13 cellular contexts compared by ENCODE assay signal in genomic region chr10:72000073-72001025, GRCh38. TPM values are rescaled to one million over a fixed set of nuclear protein-coding genes. Genes with fewer than 3 reads are reported as not detected.
DNase-seq lines count a peak whose midpoint lies in the region; ATAC-seq and TF ChIP-seq lines count a peak whose summit lies in the region.
"Had no signal": no experiment of that assay in that cellular context is flagged by ENCODE, and none has a peak within 500 bp of the region (broad histone marks: within the 10 kb centered on the region; RNA-seq: fewer than 3 reads in every experiment).

No MANE protein-coding gene starts in this region.

- H3K4me2 ChIP-seq in smooth muscle cell: peak overlapping the region; percentile 77

- peaks cover 55 to 62% of the 10 kb centered on the region in 2 donors for H3K4me1 ChIP-seq in adrenal gland (replicated peaks in 1 of 2)
- H3K4me1 ChIP-seq in lower lobe of right lung: peaks cover 44% of the 10 kb centered on the region
- peaks cover 12% of the 10 kb centered on the region for H3K4me1 ChIP-seq in smooth muscle cell (ENCODE audit: low read depth)

- peaks cover 32% of the 10 kb centered on the region for H4K20me1 ChIP-seq in smooth muscle cell (ENCODE audit: low read depth)

- peaks cover 3% of the 10 kb centered on the region for H3F3A ChIP-seq in smooth muscle cell (ENCODE audit: low read depth)

- ATAC-seq in lower lobe of right lung: no peak
- no peak for ATAC-seq in GM18502 (IDR thresholded peaks at IDR 0.05; ENCODE audit: poor library complexity, unreplicated experiment)
- ATAC-seq in HG02571 (IDR thresholded peaks at IDR 0.05; ENCODE audit: unreplicated experiment): no peak

- H3K4me3 ChIP-seq in adrenal gland: no peak overlapping the region
- no peak overlapping the region for H3K4me3 ChIP-seq in lower lobe of right lung
- H3K4me3 ChIP-seq in smooth muscle cell: no peak overlapping the region

- peak; percentile 70 for DNase-seq in DMS 273 (lab: John Stamatoyannopoulos, UW; ENCODE audit: unreplicated experiment)
- no peak for DNase-seq in adrenal gland
- no peak for DNase-seq in lower lobe of right lung
- DNase-seq in smooth muscle cell (lab: John Stamatoyannopoulos, UW; ENCODE audit: unreplicated experiment): no peak
- no peak for DNase-seq in NCI-H1048 (lab: John Stamatoyannopoulos, UW)
- DNase-seq in CD1c-positive myeloid dendritic cell (ENCODE audit: extremely low spot score): no peak
- DNase-seq: activated CD4-positive, alpha-beta T cell treated with anti-CD3 and anti-CD28 coated beads for 48 hours; activated gamma-delta T cell; NCI-H1417 treated with DMSO at 0.1 percent for 48 hours; NCI-H774 had no signal

- H3K79me2 ChIP-seq in smooth muscle cell (ENCODE audit: low read depth): peaks cover 27% of the 10 kb centered on the region

- H3K36me3 ChIP-seq in adrenal gland (replicated peaks in 1 of 2) (no peaks in the 10 kb centered on the region), lower lobe of right lung (no peaks in the 10 kb centered on the region), smooth muscle cell (ENCODE audit: low read depth) (no peaks in the 10 kb centered on the region)

- intact Hi-C loops in adrenal gland (cut with DNase I): loop anchor here in 1 of 2 donors (5.0 kb wide), 1 partner anchor 37 kb away; no protein-coding TSS in a partner anchor
- intact Hi-C loops in lower lobe of right lung (cut with DNase I): no loop called here

- no peak overlapping the region for H3K9ac ChIP-seq in smooth muscle cell (ENCODE audit: low read depth)

- H3K27me3 ChIP-seq in adrenal gland: no peaks in the 10 kb centered on the region
- H3K27me3 ChIP-seq in lower lobe of right lung (ENCODE audit: low read depth): no peaks in the 10 kb centered on the region
- no peaks in the 10 kb centered on the region for H3K27me3 ChIP-seq in smooth muscle cell (ENCODE audit: low read depth)

- H3K27ac ChIP-seq in adrenal gland (peak overlapping the region; percentile 73 to 90 (median 83)), lower lobe of right lung (peak overlapping the region; percentile 84), smooth muscle cell (ENCODE audit: low read depth) (no peak overlapping the region)

- 61 to 75% (median 67%) methylated on average over 14 of the region's 14 CpGs for WGBS in adrenal gland, 4 donors
- 88% methylated on average over 14 of the region's 14 CpGs for WGBS in smooth muscle cell (ENCODE audit: low lambda C conversion rate)

- no peak overlapping the region for H2AFZ ChIP-seq in smooth muscle cell (ENCODE audit: low read depth)

- TF ChIP-seq CTCF in adrenal gland (IDR thresholded peaks at IDR 0.05) (no peak), lower lobe of right lung (IDR thresholded peaks at IDR 0.05) (no peak), smooth muscle cell (IDR thresholded peaks at IDR 0.05; ENCODE audit: borderline replicate concordance, insufficient read depth, poor library complexity, severe bottlenecking) (no peak)

- no peak for TF ChIP-seq POLR2A in adrenal gland (IDR thresholded peaks at IDR 0.05)

- H3K9me3 ChIP-seq in adrenal gland (replicated peaks in 1 of 3) (no peaks in the 10 kb centered on the region), lower lobe of right lung (no peaks in the 10 kb centered on the region), smooth muscle cell (replicated peaks; ENCODE audit: low read depth) (no peaks in the 10 kb centered on the region)

RNA-seq across cellular contexts. Expression of gene CHST3, which starts 36.2 kb away (rescaled TPM):
- 10 to 100 TPM; 32.2 to 49.7 (median 35.9) TPM for total RNA-seq in adrenal gland
- 10 to 100 TPM in 1 of 3 donors, 1 to 10 TPM in 2; 3.9 to 30.2 (median 5.4) TPM for polyA plus RNA-seq in adrenal gland
- 12.0 TPM for total RNA-seq in lower lobe of right lung
- 10.6 and 13.6 TPM in 2 replicates for total RNA-seq in smooth muscle cell
- 7.0 and 8.5 TPM in 2 replicates for polyA plus RNA-seq in smooth muscle cell
- polyA plus RNA-seq: CD14-positive monocyte had no signal
